Comparison of ENCODE assay signal across 8 cellular contexts in genomic region chr1:1272341-1273151, GRCh38. TPM values are rescaled to one million over a fixed set of nuclear protein-coding genes. Genes with fewer than 3 reads are reported as not detected.
DNase-seq lines count a peak whose midpoint lies in the region; ATAC-seq and TF ChIP-seq lines count a peak whose summit lies in the region.

No MANE protein-coding gene starts in this region.

- no peaks in the 10 kb centered on the region for H3K27me3 Mint-ChIP-seq in activated T-cell treated with anti-CD3 and anti-CD28 coated beads, Interleukin-2, amount 50 U/mL, for 4 hours (ENCODE audit: low read depth)

- H3K4me3 Mint-ChIP-seq in activated T-cell treated with anti-CD3 and anti-CD28 coated beads, Interleukin-2, amount 50 U/mL, for 4 hours, result peak overlapping the region; percentile 89

- peaks cover 14% of the 10 kb centered on the region for H3K36me3 Mint-ChIP-seq in activated T-cell treated with anti-CD3 and anti-CD28 coated beads, Interleukin-2, amount 50 U/mL, for 4 hours (ENCODE audit: insufficient read depth)

- peaks cover 43% of the 10 kb centered on the region for H3K4me1 Mint-ChIP-seq in activated T-cell treated with anti-CD3 and anti-CD28 coated beads, Interleukin-2, amount 50 U/mL, for 4 hours (ENCODE audit: low read depth)

- H3K36me3 ChIP-seq in SK-N-MC (ENCODE audit: insufficient read depth, low read length), result peaks cover 20% of the 10 kb centered on the region

- TF ChIP-seq CTCF in fibroblast of villous mesenchyme (IDR thresholded peaks at IDR 0.05; ENCODE audit: insufficient read depth, low read depth, low read length), result no peak

- ATAC-seq in activated T-cell treated with anti-CD3 and anti-CD28 coated beads, Interleukin-2, amount 50 U/mL, for 4 hours, result no peak
- no peak for ATAC-seq in GM21619 (IDR thresholded peaks at IDR 0.05; ENCODE audit: unreplicated experiment)

- DNase-seq in activated T-cell treated with anti-CD3 and anti-CD28 coated beads, Interleukin-2, amount 50 U/mL, for 4 hours, result no peak
- DNase-seq in activated T-cell treated with anti-CD3 and anti-CD28 coated beads, Interleukin-2, amount 50 U/mL, for 48 hours, result no peak
- no peak for DNase-seq in SK-N-MC (ENCODE audit: low read depth, low spot score)
- no peak for DNase-seq in fibroblast of villous mesenchyme (ENCODE audit: low read depth)
- DNase-seq in skeletal muscle cell (ENCODE audit: low read depth), result no peak
- DNase-seq in hypothalamus (lab: John Stamatoyannopoulos, UW), result no peak
- no peak for DNase-seq in NCI-H526 (lab: John Stamatoyannopoulos, UW)

- H3K4me3 ChIP-seq in SK-N-MC (peak overlapping the region; percentile 92), fibroblast of villous mesenchyme (ENCODE audit: low read depth, low read length) (peak overlapping the region; percentile 76), skeletal muscle cell (ENCODE audit: low read depth, low read length) (peak overlapping the region; percentile 62)

- no peaks in the 10 kb centered on the region for H3K9me3 ChIP-seq in SK-N-MC (ENCODE audit: low read depth, low read length)

- peak overlapping the region; percentile 97 for H3K9ac ChIP-seq in SK-N-MC (ENCODE audit: insufficient read length)

- no peaks in the 10 kb centered on the region for H3K9me3 Mint-ChIP-seq in activated T-cell treated with anti-CD3 and anti-CD28 coated beads, Interleukin-2, amount 50 U/mL, for 4 hours

- H3K27ac ChIP-seq in SK-N-MC, result peak overlapping the region; percentile 66; the same call in 1 of the 2 replicates

RNA-seq across cellular contexts. Expression of gene UBE2J2, which starts 1.1 kb away (rescaled TPM):
- 10 to 100 TPM; 89.3 to 93.6 (median 91.2) TPM for total RNA-seq in activated T-cell treated with anti-CD3 and anti-CD28 coated beads, Interleukin-2, amount 50 U/mL, for 4 hours
- 49.9 and 51.4 TPM in 2 replicates for total RNA-seq in fibroblast of villous mesenchyme

RNA-seq across cellular contexts. Expression of gene SCNN1D, which starts 7.7 kb away (rescaled TPM):
- total RNA-seq in activated T-cell treated with anti-CD3 and anti-CD28 coated beads, Interleukin-2, amount 50 U/mL, for 4 hours, result 1 to 10 TPM; 2.8 to 3.9 (median 3.2) TPM
- 0.86 and 0.97 TPM in 2 replicates for total RNA-seq in fibroblast of villous mesenchyme

RNA-seq across cellular contexts. Expression of gene C1QTNF12, which starts 26.0 kb away (rescaled TPM):
- total RNA-seq in activated T-cell treated with anti-CD3 and anti-CD28 coated beads, Interleukin-2, amount 50 U/mL, for 4 hours, result 1 to 10 TPM; 1.6 to 2.2 (median 2.1) TPM
- 0.32 and 0.43 TPM in 2 replicates for total RNA-seq in fibroblast of villous mesenchyme

RNA-seq across cellular contexts. Expression of gene ACAP3, which starts 35.2 kb away (rescaled TPM):
- total RNA-seq in activated T-cell treated with anti-CD3 and anti-CD28 coated beads, Interleukin-2, amount 50 U/mL, for 4 hours, result 10 to 100 TPM; 28.4 to 37.6 (median 30.1) TPM
- total RNA-seq in fibroblast of villous mesenchyme, result 43.2 and 54.8 TPM in 2 replicates

RNA-seq across cellular contexts. Expression of gene PUSL1, which starts 35.9 kb away (rescaled TPM):
- total RNA-seq in activated T-cell treated with anti-CD3 and anti-CD28 coated beads, Interleukin-2, amount 50 U/mL, for 4 hours, result 10 to 100 TPM; 38.9 to 40.7 (median 39.5) TPM
- total RNA-seq in fibroblast of villous mesenchyme, result 25.0 and 36.7 TPM in 2 replicates
